19 cellular contexts compared by ENCODE assay signal in the genomic region with DNA sequence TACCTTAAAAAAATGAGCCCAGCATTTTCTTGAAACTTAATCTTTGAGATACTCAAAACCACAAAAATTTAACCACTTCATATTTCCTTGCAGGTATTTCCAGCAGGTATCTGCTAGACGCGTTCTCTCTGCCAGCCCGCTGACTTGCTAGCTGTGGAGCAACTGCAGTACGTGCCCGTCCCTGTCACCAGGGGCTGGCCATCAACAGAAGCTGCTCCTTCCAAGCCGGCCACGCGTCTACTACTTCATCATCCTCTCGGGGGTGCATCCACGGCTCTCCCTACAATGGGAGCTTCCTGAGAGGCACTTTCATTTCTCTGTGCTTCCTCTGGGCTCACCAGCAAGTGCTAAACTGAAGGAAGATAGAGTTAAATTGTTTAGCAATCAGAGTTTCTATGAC.
DNase-seq lines count a peak whose midpoint lies in the region; ATAC-seq and TF ChIP-seq lines count a peak whose summit lies in the region.
"Had no signal": no experiment of that assay in that cellular context is flagged by ENCODE, and none has a peak within 500 bp of the region (broad histone marks: within the 10 kb centered on the region; RNA-seq: fewer than 3 reads in every experiment).

No MANE protein-coding gene starts in this region.

- no peak overlapping the region for H3K27ac Mint-ChIP-seq in mesothelial cell of epicardium

- H2AFZ ChIP-seq in neuronal stem cell (ENCODE audit: low read length): no peak overlapping the region

- no peak overlapping the region for H3K23ac ChIP-seq in neuronal stem cell (ENCODE audit: low read depth, low read length, poor library complexity)

- H3K27me3 Mint-ChIP-seq in mesothelial cell of epicardium (ENCODE audit: low read depth): no peaks in the 10 kb centered on the region

- H3K4me3 Mint-ChIP-seq in mesothelial cell of epicardium: no peak overlapping the region

- H2BK120ac ChIP-seq in neuronal stem cell (ENCODE audit: low read depth, low read length): no peak overlapping the region

- no peaks in the 10 kb centered on the region for H3K27me3 ChIP-seq in right atrium auricular region
- no peaks in the 10 kb centered on the region for H3K27me3 ChIP-seq in neuronal stem cell (ENCODE audit: control insufficient read depth in 3 of 3, insufficient read depth in 3 of 3, low read depth in 1 of 3, low read length in 3 of 3)
- no peaks in the 10 kb centered on the region for H3K27me3 ChIP-seq in tibial artery
- H3K27me3 ChIP-seq: BLaER1, MG63, Peyer's patch had no signal

- H3K36me3 Mint-ChIP-seq in mesothelial cell of epicardium: peaks cover 54% of the 10 kb centered on the region

- H3K4me1 ChIP-seq in right atrium auricular region (peaks cover 0 to 3% of the 10 kb centered on the region in 2 donors), neuronal stem cell (ENCODE audit: control insufficient read depth in 2 of 2, insufficient read depth in 1 of 2, low read depth in 1 of 2, low read length in 2 of 2) (no peaks in the 10 kb centered on the region), tibial artery (no peaks in the 10 kb centered on the region)
- H3K4me1 ChIP-seq: Peyer's patch had no signal

- no peaks in the 10 kb centered on the region for H3K9me3 ChIP-seq in right atrium auricular region
- H3K9me3 ChIP-seq in neuronal stem cell (replicated peaks in 1 of 2; ENCODE audit: control insufficient read depth in 2 of 2, insufficient read depth in 1 of 2, low read depth in 1 of 2, low read length in 2 of 2): peaks cover 5 to 19% of the 10 kb centered on the region in 2 donors
- H3K9me3 ChIP-seq in tibial artery: no peaks in the 10 kb centered on the region
- H3K9me3 ChIP-seq: MG63, Peyer's patch had no signal

- H3K9me3 Mint-ChIP-seq in mesothelial cell of epicardium: peaks cover 30% of the 10 kb centered on the region

- no peaks in the 10 kb centered on the region for H3K79me1 ChIP-seq in neuronal stem cell (ENCODE audit: low read depth, low read length)

- no peak for ATAC-seq in Right ventricle myocardium superior (ENCODE audit: poor library complexity)
- ATAC-seq in HG03097 (IDR thresholded peaks at IDR 0.05; ENCODE audit: low FRiP score, unreplicated experiment): no peak
- ATAC-seq: Right ventricle myocardium inferior had no signal

- peak overlapping the region; percentile 22 for H3K18ac ChIP-seq in neuronal stem cell (ENCODE audit: low read length)

- H3K4ac ChIP-seq in neuronal stem cell (ENCODE audit: low read length): no peak overlapping the region

- H2AK5ac ChIP-seq in neuronal stem cell (ENCODE audit: low read depth, low read length): no peak overlapping the region

- no peak overlapping the region for H3K27ac ChIP-seq in right atrium auricular region
- H3K27ac ChIP-seq in neuronal stem cell (replicated peaks; ENCODE audit: low read length): no peak overlapping the region
- H3K27ac ChIP-seq in tibial artery: no peak overlapping the region
- H3K27ac ChIP-seq: BLaER1, Peyer's patch had no signal

- H3K36me3 ChIP-seq in right atrium auricular region (peaks cover 15% of the 10 kb centered on the region), neuronal stem cell (replicated peaks in 1 of 2; ENCODE audit: control insufficient read depth in 2 of 2, insufficient read depth in 2 of 2, low read length in 2 of 2) (peaks cover 3 to 11% of the 10 kb centered on the region in 2 donors), tibial artery (peaks cover 11 to 60% (median 33%) of the 10 kb centered on the region in 3 donors)
- H3K36me3 ChIP-seq: MG63 had no signal

- no peak overlapping the region for H2BK12ac ChIP-seq in neuronal stem cell (ENCODE audit: low read length)

- intact Hi-C loops in Right ventricle myocardium superior (cut with DNase I) (no loop called here), tibial artery (cut with DNase I; ENCODE audit: low total_unique reads) (no loop called here)

- no peaks in the 10 kb centered on the region for H3K4me1 Mint-ChIP-seq in mesothelial cell of epicardium

- no peak overlapping the region for H3K4me3 ChIP-seq in right atrium auricular region
- no peak overlapping the region for H3K4me3 ChIP-seq in neuronal stem cell (ENCODE audit: low read length in 2 of 2)
- H3K4me3 ChIP-seq in tibial artery: no peak overlapping the region
- H3K4me3 ChIP-seq: BLaER1, MG63, Peyer's patch had no signal

- no peak for TF ChIP-seq CTCF in right atrium auricular region (IDR thresholded peaks at IDR 0.05)
- TF ChIP-seq CTCF in mesothelial cell of epicardium (IDR thresholded peaks at IDR 0.05; ENCODE audit: unreplicated experiment): no peak
- no peak for TF ChIP-seq CTCF in tibial artery (IDR thresholded peaks at IDR 0.05)

- no peak overlapping the region for H4K91ac ChIP-seq in neuronal stem cell (ENCODE audit: low read depth, low read length, poor library complexity)

- no CpG with 5 or more reads among the region's 10 CpGs for WGBS in neuronal stem cell (ENCODE audit: extremely low coverage in 2 of 2, insufficient read length in 2 of 2, insufficient replicate concordance in 1 of 2), 2 donors

- no peak overlapping the region for H3K14ac ChIP-seq in neuronal stem cell (ENCODE audit: low read length)

- peak; percentile 52 for DNase-seq in right atrium auricular region (ENCODE audit: low spot score)
- DNase-seq in Right ventricle myocardium superior: no peak
- DNase-seq in ecto neural progenitor cell (ENCODE audit: low spot score): peak; percentile 36
- no peak for DNase-seq in neuronal stem cell (ENCODE audit: low spot score)
- DNase-seq in mesothelial cell of epicardium (ENCODE audit: low spot score in 2 of 2, unreplicated experiment in 2 of 2): no peak
- DNase-seq in tibial artery: no peak
- DNase-seq: DMS79; GOT3; Kasumi-1; MG63; NCI-H1092 treated with DMSO at 0.1 percent for 48 hours; NCI-H2081; NCI-H2171 treated with DMSO at 0.1 percent for 48 hours; NCI-H446; NK-92 treated with Interleukin-12 subunit alpha and Interleukin-12 subunit beta, amount 100 ng/mL, for 24 hours; Peyer's patch had no signal

- H3K9ac ChIP-seq in neuronal stem cell (ENCODE audit: low read depth, low read length, poor library complexity): no peak overlapping the region
- H3K9ac ChIP-seq: BLaER1 had no signal

- H3K4me2 ChIP-seq in neuronal stem cell (ENCODE audit: insufficient read depth, low read length, poor library complexity, severe bottlenecking): no peak overlapping the region
- H3K4me2 ChIP-seq: BLaER1 had no signal

- no peak overlapping the region for H2BK15ac ChIP-seq in neuronal stem cell (ENCODE audit: low read length)

- peak overlapping the region; percentile 25 for H4K8ac ChIP-seq in neuronal stem cell (ENCODE audit: low read depth, low read length)

- no peak overlapping the region for H2BK5ac ChIP-seq in neuronal stem cell (ENCODE audit: low read length)

Comparison
In these comparisons a context has a peak if more than half of its experiments do, and no peak if none do; other contexts are left out.
1. DNase-seq: peak in right atrium auricular region (single experiment) and ecto neural progenitor cell (single experiment); none in Right ventricle myocardium superior (single experiment), neuronal stem cell (single experiment), mesothelial cell of epicardium (0 of 2) and tibial artery (0 of 2).